Comparison of ENCODE assay signal across 13 cellular contexts in the genomic region with DNA sequence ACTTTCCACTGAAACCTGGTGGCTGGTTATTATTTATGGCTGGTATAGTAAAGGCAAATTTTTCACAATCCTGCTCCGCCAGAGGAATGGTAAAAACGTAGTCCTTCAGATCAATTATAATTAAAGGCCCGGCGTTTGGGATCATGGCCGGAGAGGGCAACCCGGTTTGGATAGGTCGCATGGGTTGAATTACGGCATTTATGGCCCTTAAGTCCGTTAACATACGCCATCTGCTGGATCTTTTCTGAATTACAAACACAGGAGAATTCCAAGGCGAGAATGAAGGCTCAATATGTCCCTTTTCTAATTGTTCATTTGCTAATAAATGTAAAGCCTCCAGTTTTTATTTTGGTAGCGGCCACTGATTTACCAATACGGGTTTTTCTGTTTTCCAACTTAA. TPM values are rescaled to one million over a fixed set of nuclear protein-coding genes. Genes with fewer than 3 reads are reported as not detected.
DNase-seq lines count a peak whose midpoint lies in the region; ATAC-seq, FAIRE-seq and TF ChIP-seq lines count a peak whose summit lies in the region.
"Had no signal": no experiment of that assay in that cellular context is flagged by ENCODE, and none has a peak within 500 bp of the region (broad histone marks: within the 10 kb centered on the region; RNA-seq: fewer than 3 reads in every experiment).

No MANE protein-coding gene starts in this region.

- H3K27me3 Mint-ChIP-seq in GM23338 (ENCODE audit: insufficient read depth, low read depth, poor library complexity) (peaks cover 2% of the 10 kb centered on the region), glutamatergic neuron (ENCODE audit: unreplicated experiment) (peaks cover 1% of the 10 kb centered on the region)

- 96 to 97% methylated on average over 13 of the region's 13 CpGs for WGBS in aorta, 2 donors

- H3K9me3 ChIP-seq in SU-DHL-6 (ENCODE audit: insufficient read depth, low read length) (peaks cover 16% of the 10 kb centered on the region; the same call in 1 of the 2 replicates), aorta (ENCODE audit: control insufficient read depth, low read length) (peaks cover 7% of the 10 kb centered on the region)

- H3K4me1 Mint-ChIP-seq in GM23338 (no peaks in the 10 kb centered on the region), glutamatergic neuron (ENCODE audit: low read depth, unreplicated experiment) (no peaks in the 10 kb centered on the region)

- H3K27ac Mint-ChIP-seq in GM23338 (no peak overlapping the region), glutamatergic neuron (ENCODE audit: unreplicated experiment) (no peak overlapping the region)
- H3K27ac Mint-ChIP-seq: activated T-cell treated with anti-CD3 and anti-CD28 coated beads, Interleukin-2, amount 50 U/mL, for 72 hours had no signal

- DNase-seq in AG09309 (ENCODE audit: low read depth) (no peak), GM23338 (ENCODE audit: low spot score) (peak; percentile 83), glutamatergic neuron (no peak), aorta (no peak), GM12891 (ENCODE audit: insufficient read length, low spot score) (no peak)
- no peak for DNase-seq in stimulated activated naive CD4-positive, alpha-beta T cell treated with Interleukin-2 at 50 U/mL for 16 hours (lab: John Stamatoyannopoulos, UW)
- DNase-seq in activated T-cell treated with anti-CD3 and anti-CD28 coated beads, Interleukin-2, amount 50 U/mL, for 48 hours, result no peak
- DNase-seq: activated T-cell treated with anti-CD3 and anti-CD28 coated beads, Interleukin-2, amount 50 U/mL, for 72 hours; T1000 had no signal

- H2AFZ ChIP-seq in GM23338 (no peak overlapping the region), SU-DHL-6 (ENCODE audit: low read depth, low read length, severe bottlenecking) (no peak overlapping the region)

- TF ChIP-seq CTCF in AG09309 (IDR thresholded peaks at IDR 0.05; ENCODE audit: control insufficient read depth, insufficient read depth, low read depth, low read length, missing control alignments) (peak; percentile 16), GM23338 (conservative IDR thresholded peaks at IDR 0.05; ENCODE audit: low read depth in 2 of 2) (peak; percentile 57 to 67), SU-DHL-6 (IDR thresholded peaks at IDR 0.05; ENCODE audit: insufficient read depth, low read length, poor library complexity, severe bottlenecking) (peak; percentile 14), glutamatergic neuron (IDR thresholded peaks at IDR 0.05; ENCODE audit: partially characterized antibody, unreplicated experiment) (peak; percentile 69)

- H3K79me2 ChIP-seq in GM23338 (replicated peaks; ENCODE audit: insufficient read depth) (peaks cover 8% of the 10 kb centered on the region; the same call in 1 of the 2 replicates), SU-DHL-6 (ENCODE audit: insufficient read depth, low read length) (no peaks in the 10 kb centered on the region)

- H3K36me3 Mint-ChIP-seq in GM23338 (ENCODE audit: low read depth) (peaks cover 99% of the 10 kb centered on the region), glutamatergic neuron (ENCODE audit: unreplicated experiment) (peaks cover 43% of the 10 kb centered on the region)

- no peak for TF ChIP-seq POLR2A in GM12891 (IDR thresholded peaks at IDR 0.05; ENCODE audit: low read depth, low read length)

- H3K4me2 ChIP-seq in GM23338, result no peak overlapping the region
- no peak overlapping the region for H3K4me2 ChIP-seq in SU-DHL-6 (ENCODE audit: low read depth, low read length, poor library complexity, severe bottlenecking)

- peaks cover 30% of the 10 kb centered on the region for H3K9me3 Mint-ChIP-seq in GM23338
- H3K9me3 Mint-ChIP-seq in glutamatergic neuron (ENCODE audit: unreplicated experiment), result peaks cover 5% of the 10 kb centered on the region

- H3K27me3 ChIP-seq in GM23338 (ENCODE audit: insufficient read depth), result no peaks in the 10 kb centered on the region
- no peaks in the 10 kb centered on the region for H3K27me3 ChIP-seq in SU-DHL-6 (ENCODE audit: low read length)
- H3K27me3 ChIP-seq in aorta (ENCODE audit: control insufficient read depth in 1 of 2, insufficient read depth in 2 of 2, low read length in 1 of 2), result no peaks in the 10 kb centered on the region

- no peak overlapping the region for H3K4me3 ChIP-seq in AG09309 (ENCODE audit: control insufficient read depth, low read depth, low read length)
- H3K4me3 ChIP-seq in GM23338, result no peak overlapping the region
- H3K4me3 ChIP-seq in SU-DHL-6 (ENCODE audit: insufficient read depth, low read length, poor library complexity, severe bottlenecking), result no peak overlapping the region
- H3K4me3 ChIP-seq in aorta (ENCODE audit: low read length in 2 of 2), result no peak overlapping the region

- H4K20me1 ChIP-seq in GM23338 (replicated peaks; ENCODE audit: insufficient read depth) (peaks cover 5% of the 10 kb centered on the region; the same call in 1 of the 2 replicates), SU-DHL-6 (ENCODE audit: low read depth, low read length) (no peaks in the 10 kb centered on the region)

- H3K4me1 ChIP-seq in GM23338 (ENCODE audit: insufficient read depth) (no peaks in the 10 kb centered on the region), aorta (ENCODE audit: control insufficient read depth in 1 of 2, insufficient read depth in 2 of 2, low read length in 2 of 2) (peaks cover 0 to 1% of the 10 kb centered on the region in 2 donors)

- H3F3A ChIP-seq in GM23338 (replicated peaks; ENCODE audit: low read depth), result no peaks in the 10 kb centered on the region; the same call in 1 of the 2 replicates
- 0 out of 2 replicates have a peak, but pooled peaks cover 4% of the 10 kb centered on the region for H3F3A ChIP-seq in SU-DHL-6 (ENCODE audit: insufficient read depth)

- ATAC-seq in GM23338 (no peak), aorta (ENCODE audit: low FRiP score) (no peak)
- ATAC-seq: activated T-cell treated with anti-CD3 and anti-CD28 coated beads, Interleukin-2, amount 50 U/mL, for 72 hours had no signal

- no peak overlapping the region for H3K27ac ChIP-seq in GM23338 (ENCODE audit: low read depth)
- no peak overlapping the region for H3K27ac ChIP-seq in SU-DHL-6 (ENCODE audit: low read depth, low read length)
- no peak overlapping the region for H3K27ac ChIP-seq in aorta (ENCODE audit: low read depth in 1 of 2, low read length in 2 of 2)

- H3K9me2 ChIP-seq in GM23338 (ENCODE audit: insufficient read depth) (no peaks in the 10 kb centered on the region), SU-DHL-6 (replicated peaks; ENCODE audit: insufficient read depth, low read length) (no peaks in the 10 kb centered on the region)

- intact Hi-C loops in aorta (cut with DNase I), result no loop called here

- FAIRE-seq in GM12891 (lab: Jason Lieb, UNC), result no peak

- H3K9ac ChIP-seq in SU-DHL-6 (ENCODE audit: low read length), result no peak overlapping the region

- H3K4me3 Mint-ChIP-seq in GM23338, result no peak overlapping the region
- no peak overlapping the region for H3K4me3 Mint-ChIP-seq in glutamatergic neuron (ENCODE audit: unreplicated experiment)
- H3K4me3 Mint-ChIP-seq: activated T-cell treated with anti-CD3 and anti-CD28 coated beads, Interleukin-2, amount 50 U/mL, for 72 hours had no signal

- peaks cover 69% of the 10 kb centered on the region for H3K36me3 ChIP-seq in GM23338 (ENCODE audit: insufficient read depth)
- peaks cover 64% of the 10 kb centered on the region for H3K36me3 ChIP-seq in SU-DHL-6 (ENCODE audit: low read length)
- peaks cover 6 to 12% of the 10 kb centered on the region in 2 donors for H3K36me3 ChIP-seq in aorta (ENCODE audit: control insufficient read depth in 1 of 2, insufficient read depth in 2 of 2, low read length in 1 of 2)

TF ChIP-seq in GM23338, 12 proteins besides CTCF, POLR2A, EP300 and RAD21 (continues in another document):
- TF ChIP-seq NANOG (IDR thresholded peaks at IDR 0.05; ENCODE audit: borderline replicate concordance), result no peak
- TF ChIP-seq EZH2 (IDR thresholded peaks at IDR 0.05; ENCODE audit: low read depth, unreplicated experiment), result no peak

TF ChIP-seq in GM12891, 5 proteins besides CTCF, POLR2A, EP300 and RAD21:
- TF ChIP-seq PAX5 (IDR thresholded peaks at IDR 0.05; ENCODE audit: insufficient read depth, low read length, severe bottlenecking) (no peak), TAF1 (IDR thresholded peaks at IDR 0.05; ENCODE audit: low read depth, low read length) (no peak), POLR2AphosphoS5 (IDR thresholded peaks at IDR 0.05; ENCODE audit: low read depth, low read length) (no peak), SPI1 (IDR thresholded peaks at IDR 0.05; ENCODE audit: low read depth, low read length) (no peak)

RNA-seq across cellular contexts. Expression of gene TAS2R3, which starts 11.3 kb away (rescaled TPM):
- 3.9 and 6.9 TPM in 2 replicates for total RNA-seq in GM23338 (2014; rRNA removed; shearing (Covaris generic))
- polyA plus RNA-seq in GM23338 (2016; fragmentation: Nextera tagmentation; extraction: Ambion mirVana), result not detected in 2 replicates
- 1.6 TPM for total RNA-seq in glutamatergic neuron (ENCODE audit: unreplicated experiment)
- total RNA-seq in aorta, result 1 to 10 TPM; 3.1 to 5.2 TPM
- under 1 TPM in 1 of 2 donors, not detected in 1; 0.15 TPM for polyA plus RNA-seq in aorta
- polyA plus RNA-seq in GM12891 (2012; ENCODE audit: low read depth, missing spikeins), result not detected

RNA-seq across cellular contexts. Expression of gene SSBP1, which starts 14.5 kb away (rescaled TPM):
- total RNA-seq in GM23338 (2014; rRNA removed; shearing (Covaris generic)), result 283 and 350 TPM in 2 replicates
- polyA plus RNA-seq in GM23338 (2016; fragmentation: Nextera tagmentation; extraction: Ambion mirVana), result 972 and 1,006 TPM in 2 replicates
- total RNA-seq in glutamatergic neuron (ENCODE audit: unreplicated experiment), result 123 TPM
- total RNA-seq in aorta, result 10 to 100 TPM; 72.1 to 77.0 TPM
- 100 to 1,000 TPM; 157 to 162 TPM for polyA plus RNA-seq in aorta
- 295 TPM for polyA plus RNA-seq in GM12891 (2012; ENCODE audit: low read depth, missing spikeins)

RNA-seq across cellular contexts. Expression of gene TAS2R4, which starts 23.8 kb away (rescaled TPM):
- total RNA-seq in GM23338 (2014; rRNA removed; shearing (Covaris generic)), result 3.3 and 4.2 TPM in 2 replicates
- polyA plus RNA-seq in GM23338 (2016; fragmentation: Nextera tagmentation; extraction: Ambion mirVana) (0.77 and 1.2 TPM in 2 replicates), aorta (under 1 TPM in 1 of 2 donors, not detected in 1; 0.15 TPM)
- total RNA-seq in glutamatergic neuron (ENCODE audit: unreplicated experiment) (1.0 TPM), aorta (1 to 10 TPM; 1.6 to 4.5 TPM)
- 0.05 TPM for polyA plus RNA-seq in GM12891 (2012; ENCODE audit: low read depth, missing spikeins)

RNA-seq across cellular contexts. Expression of gene TAS2R5, which starts 37.4 kb away (rescaled TPM):
- 5.1 and 5.8 TPM in 2 replicates for total RNA-seq in GM23338 (2014; rRNA removed; shearing (Covaris generic))
- polyA plus RNA-seq in GM23338 (2016; fragmentation: Nextera tagmentation; extraction: Ambion mirVana), result 0.82 and 0.89 TPM in 2 replicates
- total RNA-seq in glutamatergic neuron (ENCODE audit: unreplicated experiment), result 1.3 TPM
- total RNA-seq in aorta, result 1 to 10 TPM; 1.7 to 5.0 TPM
- polyA plus RNA-seq in aorta, result under 1 TPM in 1 of 2 donors, not detected in 1; 0.18 TPM
- polyA plus RNA-seq in GM12891 (2012; ENCODE audit: low read depth, missing spikeins), result 0.10 TPM
- total RNA-seq: LHCN-M2 had no signal

RNA-seq across cellular contexts. Expression of gene WEE2, which starts 44.5 kb away (rescaled TPM):
- 0.16 TPM in 1 of 2 replicates, not detected in the other for total RNA-seq in GM23338 (2014; rRNA removed; shearing (Covaris generic))
- not detected in 2 replicates for polyA plus RNA-seq in GM23338 (2016; fragmentation: Nextera tagmentation; extraction: Ambion mirVana)
- not detected for total RNA-seq in glutamatergic neuron (ENCODE audit: unreplicated experiment)
- total RNA-seq in aorta, result under 1 TPM in 1 of 2 donors, not detected in 1; 0.12 TPM
- not detected for polyA plus RNA-seq in aorta
- polyA plus RNA-seq in GM12891 (2012; ENCODE audit: low read depth, missing spikeins), result 0.05 TPM
- total RNA-seq: activated T-cell treated with anti-CD3 and anti-CD28 coated beads, Interleukin-2, amount 50 U/mL, for 72 hours; glomerular endothelial cell; LHCN-M2; skeletal muscle tissue had no signal

Comparison
In these comparisons a context has a peak if more than half of its experiments do, and no peak if none do; other contexts are left out.
1. CTCF ChIP-seq: peak in every context shown above with its lines; median percentile 69 in glutamatergic neuron; 62 in GM23338; 16 in AG09309; 14 in SU-DHL-6.